Comparison of ENCODE assay signal across 15 cellular contexts in genomic region chr2:64226611-64227010, GRCh38.
DNase-seq lines count a peak whose midpoint lies in the region; ATAC-seq and TF ChIP-seq lines count a peak whose summit lies in the region.
"Had no signal": no experiment of that assay in that cellular context is flagged by ENCODE, and none has a peak within 500 bp of the region (broad histone marks: within the 10 kb centered on the region; RNA-seq: fewer than 3 reads in every experiment).

No MANE protein-coding gene starts in this region.

- H3K9me3 ChIP-seq in hepatocyte (ENCODE audit: low read depth) (no peaks in the 10 kb centered on the region), Peyer's patch (no peaks in the 10 kb centered on the region)
- H3K9me3 ChIP-seq: BE2C, Caco-2 had no signal

- no peaks in the 10 kb centered on the region for H3K9me2 ChIP-seq in hepatocyte (replicated peaks; ENCODE audit: insufficient read depth)

- no peaks in the 10 kb centered on the region for H3K27me3 ChIP-seq in hepatocyte
- no peaks in the 10 kb centered on the region for H3K27me3 ChIP-seq in Peyer's patch
- H3K27me3 ChIP-seq: BE2C had no signal

- WGBS in hepatocyte (ENCODE audit: low lambda C conversion rate, missing lambda C conversion rate), result 87% methylated on average over 5 of the region's 5 CpGs

- H3K4me1 ChIP-seq in hepatocyte (ENCODE audit: insufficient read depth), result peaks cover 26% of the 10 kb centered on the region
- H3K4me1 ChIP-seq in Peyer's patch, result peaks cover 0 to 11% (median 0%) of the 10 kb centered on the region in 4 donors

- H3K36me3 ChIP-seq in hepatocyte (replicated peaks; ENCODE audit: insufficient read depth, low read depth), result no peaks in the 10 kb centered on the region
- no peaks in the 10 kb centered on the region for H3K36me3 ChIP-seq in Peyer's patch
- H3K36me3 ChIP-seq: BE2C had no signal

- intact Hi-C loops in activated T-helper 1 cell treated with anti-CD3 and anti-CD28 coated beads, Interleukin-12 subunit alpha, Interleukin-12 subunit beta, Interleukin-2, Interleukin-4 antibody, amounts not matched to agents 30 ng/mL and 10 ng/mL and 1 ng/mL, durations not matched to agents 14 hours and 24 hours and 36 hours (cut with micrococcal nuclease), result loop anchor here (5.0 kb wide), 1 partner anchor 36 kb away; no protein-coding TSS in a partner anchor

- no peak overlapping the region for H3K27ac Mint-ChIP-seq in activated T-helper 1 cell treated with anti-CD3 and anti-CD28 coated beads, Interleukin-12 subunit alpha, Interleukin-12 subunit beta, Interleukin-2, Interleukin-4 antibody, amounts not matched to agents 30 ng/mL and 10 ng/mL and 1 ng/mL, durations not matched to agents 14 hours and 24 hours and 36 hours
- H3K27ac Mint-ChIP-seq: CD4-positive, alpha-beta T cell had no signal

- no peak for TF ChIP-seq POLR2A in Peyer's patch (IDR thresholded peaks at IDR 0.05)

- H4K20me1 ChIP-seq in hepatocyte (ENCODE audit: insufficient read depth, poor library complexity, severe bottlenecking), result no peaks in the 10 kb centered on the region

- H3K27ac ChIP-seq in hepatocyte, result peak overlapping the region; percentile 56
- H3K27ac ChIP-seq in Peyer's patch, result no peak overlapping the region
- H3K27ac ChIP-seq: GM23248 had no signal

- H3K4me2 ChIP-seq in hepatocyte, result peak overlapping the region; percentile 7

- DNase-seq in NCI-H69 (lab: John Stamatoyannopoulos, UW) (peak; percentile 10), cerebellar cortex (ENCODE audit: low spot score) (peak; percentile 96), hepatocyte (ENCODE audit: low spot score) (no peak), superior temporal gyrus (ENCODE audit: extremely low spot score) (peak; percentile 6), Peyer's patch (no peak), NCI-H128 (lab: John Stamatoyannopoulos, UW; ENCODE audit: unreplicated experiment) (no peak)
- no peak for DNase-seq in activated T-helper 1 cell treated with anti-CD3 and anti-CD28 coated beads, Interleukin-12 subunit alpha, Interleukin-12 subunit beta, Interleukin-2, Interleukin-4 antibody, amounts not matched to agents 30 ng/mL and 10 ng/mL and 1 ng/mL, durations not matched to agents 14 hours and 24 hours and 36 hours (ENCODE audit: low spot score)
- DNase-seq: BE2C; Caco-2; CD4-positive, alpha-beta T cell; GDM1; GM23248; HCEC 1CT; KG1 had no signal

- peaks cover 3% of the 10 kb centered on the region for H3K9me3 Mint-ChIP-seq in activated T-helper 1 cell treated with anti-CD3 and anti-CD28 coated beads, Interleukin-12 subunit alpha, Interleukin-12 subunit beta, Interleukin-2, Interleukin-4 antibody, amounts not matched to agents 30 ng/mL and 10 ng/mL and 1 ng/mL, durations not matched to agents 14 hours and 24 hours and 36 hours
- H3K9me3 Mint-ChIP-seq: CD4-positive, alpha-beta T cell had no signal

- H3K79me2 ChIP-seq in hepatocyte, result no peaks in the 10 kb centered on the region

- H3K4me3 ChIP-seq in hepatocyte (no peak overlapping the region), Peyer's patch (no peak overlapping the region)
- H3K4me3 ChIP-seq: GM23248 had no signal

- H3K4me3 Mint-ChIP-seq in activated T-helper 1 cell treated with anti-CD3 and anti-CD28 coated beads, Interleukin-12 subunit alpha, Interleukin-12 subunit beta, Interleukin-2, Interleukin-4 antibody, amounts not matched to agents 30 ng/mL and 10 ng/mL and 1 ng/mL, durations not matched to agents 14 hours and 24 hours and 36 hours, result no peak overlapping the region
- H3K4me3 Mint-ChIP-seq: CD4-positive, alpha-beta T cell had no signal

- no peak for ATAC-seq in GM19023 (IDR thresholded peaks at IDR 0.05; ENCODE audit: unreplicated experiment)

- peaks cover 10% of the 10 kb centered on the region for H3K36me3 Mint-ChIP-seq in activated T-helper 1 cell treated with anti-CD3 and anti-CD28 coated beads, Interleukin-12 subunit alpha, Interleukin-12 subunit beta, Interleukin-2, Interleukin-4 antibody, amounts not matched to agents 30 ng/mL and 10 ng/mL and 1 ng/mL, durations not matched to agents 14 hours and 24 hours and 36 hours (ENCODE audit: low read depth)

- peaks cover 4% of the 10 kb centered on the region for H3K27me3 Mint-ChIP-seq in activated T-helper 1 cell treated with anti-CD3 and anti-CD28 coated beads, Interleukin-12 subunit alpha, Interleukin-12 subunit beta, Interleukin-2, Interleukin-4 antibody, amounts not matched to agents 30 ng/mL and 10 ng/mL and 1 ng/mL, durations not matched to agents 14 hours and 24 hours and 36 hours (ENCODE audit: insufficient read depth)
- H3K27me3 Mint-ChIP-seq: CD4-positive, alpha-beta T cell had no signal

- H3K4me1 Mint-ChIP-seq in activated T-helper 1 cell treated with anti-CD3 and anti-CD28 coated beads, Interleukin-12 subunit alpha, Interleukin-12 subunit beta, Interleukin-2, Interleukin-4 antibody, amounts not matched to agents 30 ng/mL and 10 ng/mL and 1 ng/mL, durations not matched to agents 14 hours and 24 hours and 36 hours (ENCODE audit: low read depth), result peaks cover 59% of the 10 kb centered on the region

- TF ChIP-seq CTCF in hepatocyte (IDR thresholded peaks at IDR 0.05; ENCODE audit: poor library complexity) (no peak), Peyer's patch (IDR thresholded peaks at IDR 0.05) (no peak)

- H2AFZ ChIP-seq in hepatocyte, result no peak overlapping the region
- H2AFZ ChIP-seq: GM23248 had no signal

Comparison
In these comparisons a context has a peak if more than half of its experiments do, and no peak if none do; other contexts are left out.
1. DNase-seq: peak in NCI-H69 (single experiment), cerebellar cortex (single experiment) and superior temporal gyrus (single experiment); none in hepatocyte (single experiment), Peyer's patch (0 of 3), NCI-H128 (single experiment) and activated T-helper 1 cell treated with anti-CD3 and anti-CD28 coated beads, Interleukin-12 subunit alpha, Interleukin-12 subunit beta, Interleukin-2, Interleukin-4 antibody, amounts not matched to agents 30 ng/mL and 10 ng/mL and 1 ng/mL, durations not matched to agents 14 hours and 24 hours and 36 hours (single experiment).